ENCODE assay signal across 8 cellular contexts in genomic region chr7:12584940-12585339, GRCh38. TPM values are rescaled to one million over a fixed set of nuclear protein-coding genes. Genes with fewer than 3 reads are reported as not detected.
DNase-seq lines count a peak whose midpoint lies in the region; ATAC-seq and TF ChIP-seq lines count a peak whose summit lies in the region.

No MANE protein-coding gene starts in this region.

- POLR2A ChIA-PET in activated B cell treated with CpG ODN at 0.5 μM for 24 hours (lab: Charles Lee): no interaction called here

- no peak overlapping the region for H3K4me3 Mint-ChIP-seq in activated B cell treated with CpG ODN at 0.5 μM for 24 hours

- CTCF ChIA-PET in activated B cell treated with CpG ODN at 0.5 μM for 24 hours (lab: Charles Lee): no interaction called here

- intact Hi-C loops in activated B cell treated with CpG ODN at 0.5 μM for 24 hours (cut with micrococcal nuclease): no loop called here

- ATAC-seq in GM19372 (IDR thresholded peaks at IDR 0.05; ENCODE audit: low read depth, unreplicated experiment) (peak; percentile 87), HG03139 (IDR thresholded peaks at IDR 0.05; ENCODE audit: unreplicated experiment) (peak; percentile 99), activated B cell treated with CpG ODN at 0.5 μM for 24 hours (ENCODE audit: low read depth) (peak; percentile 40)

- no peak overlapping the region for H3K27ac Mint-ChIP-seq in activated B cell treated with CpG ODN at 0.5 μM for 24 hours

- H3K36me3 Mint-ChIP-seq in activated B cell treated with CpG ODN at 0.5 μM for 24 hours (ENCODE audit: low read depth): no peaks in the 10 kb centered on the region

- H3K4me1 Mint-ChIP-seq in activated B cell treated with CpG ODN at 0.5 μM for 24 hours: peaks cover 9% of the 10 kb centered on the region

- DNase-seq in ACHN (peak; percentile 73), activated B cell treated with CpG ODN at 0.5 μM for 24 hours (no peak), renal cortical epithelial cell (ENCODE audit: low read depth) (peak; percentile 92), NCI-H345 treated with DMSO at 0.1 percent for 48 hours (lab: John Stamatoyannopoulos, UW; ENCODE audit: unreplicated experiment) (no peak), EL (no peak)
- no peak for DNase-seq in NK-92 treated with Interleukin-12 subunit alpha and Interleukin-12 subunit beta, amount 100 ng/mL, for 24 hours (lab: John Stamatoyannopoulos, UW)

- H3K27me3 Mint-ChIP-seq in activated B cell treated with CpG ODN at 0.5 μM for 24 hours: no peaks in the 10 kb centered on the region

- in situ Hi-C loops in ACHN (cut with HindIII; ENCODE audit: low pct_ligation_motif_present, low pct_unique_long_range_greater_than_20kb, low sequenced_read_pairs): no loop called here

- H3K9me3 Mint-ChIP-seq in activated B cell treated with CpG ODN at 0.5 μM for 24 hours: no peaks in the 10 kb centered on the region

- TF ChIP-seq CTCF in activated B cell treated with CpG ODN at 0.5 μM for 24 hours (IDR thresholded peaks at IDR 0.05): no peak

RNA-seq across cellular contexts. Expression of gene SCIN, which starts 14.4 kb away (rescaled TPM):
- 0.05 TPM in 1 of 2 replicates, not detected in the other for total RNA-seq in activated B cell treated with CpG ODN at 0.5 μM for 24 hours
- 24.5 and 113 TPM in 2 replicates for total RNA-seq in renal cortical epithelial cell

Comparison
In these comparisons a context has a peak if more than half of its experiments do, and no peak if none do; other contexts are left out.
1. DNase-seq: peak in ACHN (single experiment) and renal cortical epithelial cell (single experiment); none in activated B cell treated with CpG ODN at 0.5 μM for 24 hours (single experiment), NCI-H345 treated with DMSO at 0.1 percent for 48 hours (single experiment), EL (single experiment) and NK-92 treated with Interleukin-12 subunit alpha and Interleukin-12 subunit beta, amount 100 ng/mL, for 24 hours (single experiment).
2. ATAC-seq: peak in every context shown above with its lines; median percentile 99 in HG03139; 87 in GM19372; 40 in activated B cell treated with CpG ODN at 0.5 μM for 24 hours.
3. RNA of gene SCIN, which starts 14.4 kb away (total RNA-seq): 24.5 to 113 TPM in renal cortical epithelial cell; 0.05 TPM in activated B cell treated with CpG ODN at 0.5 μM for 24 hours; every median in the first group is over 10 times any median in the second.